ENCODE assay signal across 28 cellular contexts in the genomic region with DNA sequence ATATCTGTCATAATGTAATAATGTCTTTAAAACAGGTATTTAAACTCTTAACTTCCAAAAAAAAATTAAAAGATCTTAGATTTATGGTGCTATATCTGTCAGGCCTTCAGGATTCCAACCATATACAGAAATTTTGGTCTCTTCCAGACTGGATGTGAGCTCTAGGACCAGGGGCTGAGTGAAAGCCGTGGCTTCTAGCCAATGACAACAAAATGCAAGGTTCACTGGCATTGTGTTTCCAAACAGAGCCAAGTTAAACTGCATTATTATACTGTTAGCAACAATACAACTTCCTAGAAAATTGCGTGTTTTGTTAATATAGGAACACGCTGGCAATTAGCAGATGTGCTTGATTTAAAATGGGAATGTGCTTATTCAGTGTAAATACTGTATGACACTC.
DNase-seq lines count a peak whose midpoint lies in the region; ATAC-seq and TF ChIP-seq lines count a peak whose summit lies in the region.
"Had no signal": no experiment of that assay in that cellular context is flagged by ENCODE, and none has a peak within 500 bp of the region (broad histone marks: within the 10 kb centered on the region; RNA-seq: fewer than 3 reads in every experiment).

No MANE protein-coding gene starts in this region.

- no peaks in the 10 kb centered on the region for H3K4me1 ChIP-seq in RWPE2 (ENCODE audit: insufficient read depth, poor library complexity, severe bottlenecking)
- H3K4me1 ChIP-seq: esophagus muscularis mucosa, foreskin keratinocyte, psoas muscle, sigmoid colon had no signal

- no peaks in the 10 kb centered on the region for H3K36me3 ChIP-seq in RWPE2 (ENCODE audit: low read depth)
- H3K36me3 ChIP-seq: esophagus muscularis mucosa, sigmoid colon had no signal

- no peaks in the 10 kb centered on the region for H3K9me3 ChIP-seq in RWPE2 (ENCODE audit: severe bottlenecking)
- H3K9me3 ChIP-seq: esophagus muscularis mucosa, psoas muscle, sigmoid colon had no signal

- H3K27me3 ChIP-seq in RWPE2 (ENCODE audit: insufficient read depth, poor library complexity, severe bottlenecking): no peaks in the 10 kb centered on the region
- H3K27me3 ChIP-seq: esophagus muscularis mucosa, foreskin keratinocyte, sigmoid colon had no signal

- DNase-seq in DMS79 treated with DMSO at 0.1 percent for 48 hours (lab: John Stamatoyannopoulos, UW) (peak; percentile 28), DMS79 (lab: John Stamatoyannopoulos, UW) (no peak), NCI-H2029 treated with DMSO at 0.1 percent for 48 hours (lab: John Stamatoyannopoulos, UW) (peak; percentile 19), RWPE2 (ENCODE audit: low spot score) (no peak), left kidney (ENCODE audit: low read depth, low spot score) (peak; percentile 33), NCI-H2107 treated with DMSO at 0.1 percent for 48 hours (lab: John Stamatoyannopoulos, UW; ENCODE audit: unreplicated experiment) (no peak)
- DNase-seq in activated CD4-positive, alpha-beta T cell treated with anti-CD3 and anti-CD28 coated beads, Interleukin-2, amount 50 U/mL, for 48 hours: no peak
- DNase-seq: 8988T; activated CD4-positive, alpha-beta memory T cell treated with anti-CD3 and anti-CD28 coated beads for 36 hours; activated CD8-positive, alpha-beta memory T cell treated with anti-CD3 and anti-CD28 coated beads, Interleukin-2, amount 50 U/mL, for 48 hours; amygdala; endodermal cell; foreskin keratinocyte; H9; natural killer cell; NCI-H187 treated with DMSO at 0.1 percent for 48 hours; NCI-H510A; occipital lobe; psoas muscle; sigmoid colon; stimulated activated naive B cell treated with anti-CD40 and anti-IgM and Interleukin-4, amounts not matched to agents 10 μg/mL and 1 μg/mL and 100 μg/mL, for 72 hours had no signal

- TF ChIP-seq CTCF in RWPE2 (IDR thresholded peaks at IDR 0.05; ENCODE audit: poor library complexity, severe bottlenecking): no peak

- H3K4me3 ChIP-seq in RWPE2 (ENCODE audit: severe bottlenecking): no peak overlapping the region
- H3K4me3 ChIP-seq: esophagus muscularis mucosa, K562, lung, psoas muscle, sigmoid colon had no signal

- ATAC-seq in RWPE2 (ENCODE audit: low read depth) (peak; percentile 71), HG03280 (IDR thresholded peaks at IDR 0.05; ENCODE audit: unreplicated experiment) (no peak)
- ATAC-seq: activated CD4-positive, CD25-positive, alpha-beta regulatory T cell treated with anti-CD3 and anti-CD28 coated beads, Interleukin-2, amount 50 U/mL, for 24 hours; activated T-helper 17 cell treated with anti-CD3 and anti-CD28 coated beads, Interleukin-2, amount 50 U/mL, for 72 hours; foreskin keratinocyte; K562; natural killer cell; Panc1; psoas muscle; stimulated activated naive B cell treated with anti-CD40 and anti-IgM and Interleukin-4, amounts not matched to agents 10 μg/mL and 1 μg/mL and 100 μg/mL, for 72 hours had no signal

- no peak overlapping the region for H3K27ac ChIP-seq in RWPE2 (ENCODE audit: poor library complexity, severe bottlenecking)
- H3K27ac ChIP-seq: esophagus muscularis mucosa, foreskin keratinocyte, psoas muscle, sigmoid colon had no signal

Comparison
In these comparisons a context has a peak if more than half of its experiments do, and no peak if none do; other contexts are left out.
1. DNase-seq: peak in DMS79 treated with DMSO at 0.1 percent for 48 hours (single experiment), NCI-H2029 treated with DMSO at 0.1 percent for 48 hours (single experiment) and left kidney (single experiment); none in DMS79 (single experiment), RWPE2 (single experiment), activated CD4-positive, alpha-beta T cell treated with anti-CD3 and anti-CD28 coated beads, Interleukin-2, amount 50 U/mL, for 48 hours (0 of 2) and NCI-H2107 treated with DMSO at 0.1 percent for 48 hours (single experiment).